In the genomic region with DNA sequence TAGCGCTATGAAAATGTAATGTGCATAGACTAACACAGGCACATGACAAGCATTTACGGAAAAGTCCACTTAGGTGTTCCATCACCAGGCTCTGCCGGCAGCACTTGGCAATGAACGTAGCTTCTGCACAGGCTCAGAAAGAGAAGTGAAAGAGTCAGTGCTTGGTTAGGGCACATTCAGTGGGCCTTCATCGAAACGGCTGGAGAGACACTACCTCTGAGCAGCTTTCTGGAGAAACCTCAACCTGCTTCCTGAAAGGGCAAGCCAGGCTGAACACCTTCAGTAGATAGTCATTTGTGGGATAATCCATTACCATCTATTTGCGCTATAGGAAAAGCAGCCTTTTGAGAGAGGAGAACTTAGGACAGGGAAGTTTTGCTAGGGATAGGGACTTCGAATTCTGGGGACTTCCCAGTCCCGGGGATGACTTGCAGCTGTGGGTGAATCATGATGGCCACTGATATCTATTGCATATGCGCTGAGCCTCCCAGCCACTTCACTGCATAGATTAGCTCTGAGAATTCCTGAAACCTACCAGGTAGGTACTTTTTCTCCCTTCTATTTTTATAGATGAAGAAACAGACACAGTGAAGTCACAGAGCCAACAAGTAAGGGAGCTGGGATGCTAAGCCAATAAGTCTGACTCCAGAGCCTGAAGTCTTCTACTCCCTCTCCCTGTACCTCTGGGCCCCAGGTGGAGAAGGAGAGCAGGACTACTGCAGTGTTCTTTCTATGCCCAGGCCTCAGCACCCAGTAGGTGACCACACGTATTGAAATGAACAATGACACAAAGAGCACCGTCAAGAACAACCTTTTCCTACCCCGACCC, we compare ENCODE assay signal across 13 cellular contexts. TPM values are rescaled to one million over a fixed set of nuclear protein-coding genes. Genes with fewer than 3 reads are reported as not detected.
DNase-seq lines count a peak whose midpoint lies in the region; TF ChIP-seq lines count a peak whose summit lies in the region.
"Had no signal": no experiment of that assay in that cellular context is flagged by ENCODE, and none has a peak within 500 bp of the region (broad histone marks: within the 10 kb centered on the region; RNA-seq: fewer than 3 reads in every experiment).

No MANE protein-coding gene starts in this region.

- H3K4me2 ChIP-seq in MM.1S (ENCODE audit: low read depth, low read length) (peak overlapping the region; percentile 17; the same call in 1 of the 2 replicates), hepatocyte (peak overlapping the region; percentile 19)

- H3F3A ChIP-seq in MM.1S (ENCODE audit: insufficient read depth, low read length): no peaks in the 10 kb centered on the region

- no peaks in the 10 kb centered on the region for H3K9me3 ChIP-seq in MM.1S (replicated peaks; ENCODE audit: insufficient read depth, low read length)
- H3K9me3 ChIP-seq in hepatocyte (ENCODE audit: low read depth): no peaks in the 10 kb centered on the region
- H3K9me3 ChIP-seq: uterus had no signal

- H3K9me2 ChIP-seq in MM.1S (replicated peaks; ENCODE audit: insufficient read depth, low read length): no peaks in the 10 kb centered on the region
- no peaks in the 10 kb centered on the region for H3K9me2 ChIP-seq in hepatocyte (replicated peaks; ENCODE audit: insufficient read depth)

- peak; percentile 59 for DNase-seq in GM12864 (ENCODE audit: low read depth)
- peak; percentile 37 for DNase-seq in GM20000 (ENCODE audit: low spot score)
- peak; percentile 66 for DNase-seq in MM.1S
- DNase-seq in hepatocyte (ENCODE audit: low spot score): no peak
- DNase-seq in epidermal melanocyte (ENCODE audit: insufficient read length, low spot score): no peak
- DNase-seq in cerebellar nuclear complex (lab: John Stamatoyannopoulos, UW): no peak
- DNase-seq in NCI-H2196 (lab: John Stamatoyannopoulos, UW; ENCODE audit: unreplicated experiment): no peak
- DNase-seq in GM13977 (ENCODE audit: low spot score): no peak
- DNase-seq: NCI-H1417 treated with DMSO at 0.1 percent for 48 hours, uterus had no signal

- peaks cover 23% of the 10 kb centered on the region for H3K4me1 ChIP-seq in MM.1S (ENCODE audit: low read length)
- H3K4me1 ChIP-seq in hepatocyte (ENCODE audit: insufficient read depth): peaks cover 22% of the 10 kb centered on the region
- H3K4me1 ChIP-seq: uterus had no signal

- H3K4me3 ChIP-seq in GM12864 (ENCODE audit: low read depth, low read length) (no peak overlapping the region), MM.1S (ENCODE audit: low read length) (no peak overlapping the region), hepatocyte (no peak overlapping the region)
- H3K4me3 ChIP-seq: uterus had no signal

- H3K36me3 ChIP-seq in MM.1S (replicated peaks; ENCODE audit: insufficient read depth, low read length) (no peaks in the 10 kb centered on the region), hepatocyte (replicated peaks; ENCODE audit: insufficient read depth, low read depth) (no peaks in the 10 kb centered on the region)
- H3K36me3 ChIP-seq: uterus had no signal

- 87% methylated on average over 13 of the region's 13 CpGs for WGBS in hepatocyte (ENCODE audit: low lambda C conversion rate, missing lambda C conversion rate)

- H4K20me1 ChIP-seq in MM.1S (ENCODE audit: insufficient read depth, low read length) (no peaks in the 10 kb centered on the region), hepatocyte (ENCODE audit: insufficient read depth, poor library complexity, severe bottlenecking) (no peaks in the 10 kb centered on the region)

- no peak overlapping the region for H3K9ac ChIP-seq in MM.1S (ENCODE audit: low read length)

- H3K27me3 ChIP-seq in MM.1S (replicated peaks; ENCODE audit: insufficient read depth, low read length) (no peaks in the 10 kb centered on the region), hepatocyte (no peaks in the 10 kb centered on the region)
- H3K27me3 ChIP-seq: uterus had no signal

- in situ Hi-C loops in GM13977 (cut with MboI; ENCODE audit: low pct_unique_long_range_greater_than_20kb, low sequenced_read_pairs, unreplicated experiment): no loop called here

- H3K79me2 ChIP-seq in MM.1S (ENCODE audit: low read length) (no peaks in the 10 kb centered on the region), hepatocyte (no peaks in the 10 kb centered on the region)

- no peak overlapping the region; the same call in 1 of the 2 replicates for H3K27ac ChIP-seq in MM.1S (ENCODE audit: low read length)
- H3K27ac ChIP-seq in hepatocyte: peak overlapping the region; percentile 56
- H3K27ac ChIP-seq: uterus, VCaP had no signal

- no peak overlapping the region for H2AFZ ChIP-seq in MM.1S (ENCODE audit: low read length)
- H2AFZ ChIP-seq in hepatocyte: no peak overlapping the region

- TF ChIP-seq CTCF in GM12864 (IDR thresholded peaks at IDR 0.05; ENCODE audit: low read depth, low read length, missing control alignments): no peak
- no peak for TF ChIP-seq CTCF in GM20000 (IDR thresholded peaks at IDR 0.05; ENCODE audit: extremely low read depth, missing control alignments)
- TF ChIP-seq CTCF in MM.1S (IDR thresholded peaks at IDR 0.05; ENCODE audit: low read length): no peak
- TF ChIP-seq CTCF in hepatocyte (IDR thresholded peaks at IDR 0.05; ENCODE audit: poor library complexity): no peak
- TF ChIP-seq CTCF in GM13977 (IDR thresholded peaks at IDR 0.05; ENCODE audit: extremely low read depth, insufficient read depth, missing control alignments): no peak

RNA-seq across cellular contexts. Expression of a gene that starts 4.2 kb away (rescaled TPM):
- total RNA-seq in hepatocyte: not detected in 2 replicates
- 0.22 TPM in 1 of 2 replicates, not detected in the other for polyA plus RNA-seq in hepatocyte
- total RNA-seq: cerebellum, mesothelial cell of epicardium, uterus had no signal

RNA-seq across cellular contexts. Expression of a gene that starts 10.6 kb away (rescaled TPM):
- total RNA-seq in hepatocyte: 33.8 and 38.4 TPM in 2 replicates
- polyA plus RNA-seq in hepatocyte: 24.8 and 29.3 TPM in 2 replicates

RNA-seq across cellular contexts. Expression of a gene that starts 43.1 kb away (rescaled TPM):
- total RNA-seq in hepatocyte: 48.9 and 68.9 TPM in 2 replicates
- 40.5 and 46.3 TPM in 2 replicates for polyA plus RNA-seq in hepatocyte

Comparison
In these comparisons a context has a peak if more than half of its experiments do, and no peak if none do; other contexts are left out.
1. DNase-seq: peak in GM12864 (single experiment), GM20000 (single experiment) and MM.1S (single experiment); none in hepatocyte (single experiment), epidermal melanocyte (single experiment), cerebellar nuclear complex (0 of 2), NCI-H2196 (single experiment) and GM13977 (single experiment).